Comparison of ENCODE assay signal across 1 cellular context in the genomic region with DNA sequence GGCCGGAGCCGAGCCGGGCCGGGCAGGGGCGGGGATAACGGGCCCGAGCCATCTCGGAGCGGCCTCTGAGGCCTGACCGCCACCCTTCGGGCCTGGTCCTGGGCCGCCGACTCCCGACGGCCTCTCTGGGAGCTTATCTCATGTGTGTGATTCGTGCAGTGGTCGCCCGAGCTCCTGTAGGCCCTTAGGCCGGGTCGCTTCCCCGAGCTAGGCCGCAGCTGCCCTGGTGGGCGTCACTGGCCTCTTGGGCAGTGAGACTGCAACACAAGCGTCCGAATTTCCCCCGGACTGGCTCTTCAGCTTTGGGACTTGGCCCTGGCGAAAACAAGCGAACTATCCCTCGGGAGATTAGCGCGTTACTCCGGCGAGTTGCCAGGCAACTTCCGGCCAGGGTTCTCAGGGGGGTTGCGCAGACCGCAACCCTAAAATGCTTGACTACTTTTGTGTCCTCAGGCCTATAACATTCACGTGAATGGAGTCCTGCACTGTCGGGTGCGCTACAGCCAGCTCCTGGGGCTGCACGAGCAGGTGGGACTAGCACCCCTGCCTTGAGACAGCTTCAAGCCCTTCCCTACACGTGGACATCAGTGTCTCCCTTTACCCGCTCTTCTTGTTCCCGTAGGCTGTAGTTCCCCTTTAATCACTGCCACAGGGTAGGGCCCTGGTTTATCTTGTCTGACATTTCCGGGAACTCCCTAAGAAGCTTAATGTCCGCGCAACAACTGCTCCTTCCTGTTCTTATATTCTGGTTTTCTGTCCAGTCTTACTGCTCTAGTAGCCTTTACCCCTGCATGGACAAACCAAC.
TF ChIP-seq lines count a peak whose summit lies in the region.

No MANE protein-coding gene starts in this region.

TF ChIP-seq in HepG2, 621 proteins besides CTCF, POLR2A, EP300 and RAD21 (continued from another document and continues in another):
- TF ChIP-seq, protein P1, sequence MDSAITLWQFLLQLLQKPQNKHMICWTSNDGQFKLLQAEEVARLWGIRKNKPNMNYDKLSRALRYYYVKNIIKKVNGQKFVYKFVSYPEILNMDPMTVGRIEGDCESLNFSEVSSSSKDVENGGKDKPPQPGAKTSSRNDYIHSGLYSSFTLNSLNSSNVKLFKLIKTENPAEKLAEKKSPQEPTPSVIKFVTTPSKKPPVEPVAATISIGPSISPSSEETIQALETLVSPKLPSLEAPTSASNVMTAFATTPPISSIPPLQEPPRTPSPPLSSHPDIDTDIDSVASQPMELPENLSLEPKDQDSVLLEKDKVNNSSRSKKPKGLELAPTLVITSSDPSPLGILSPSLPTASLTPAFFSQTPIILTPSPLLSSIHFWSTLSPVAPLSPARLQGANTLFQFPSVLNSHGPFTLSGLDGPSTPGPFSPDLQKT (CRISPR knock-in tag; IDR thresholded peaks at IDR 0.05; ENCODE audit: borderline replicate concordance), result 0 out of 2 replicates have a peak, but pooled peaks have one; percentile 27
- TF ChIP-seq ZNF234 (CRISPR knock-in tag; conservative IDR thresholded peaks at IDR 0.05) (peak; percentile 48; the same call in 1 of the 2 replicates), ZNF10 (CRISPR knock-in tag; IDR thresholded peaks at IDR 0.05; ENCODE audit: borderline replicate concordance, low read depth) (no peak), FOXC1 (CRISPR knock-in tag; IDR thresholded peaks at IDR 0.05; ENCODE audit: borderline replicate concordance) (0 out of 2 replicates have a peak, but pooled peaks have one; percentile 31), ZNF343 (CRISPR knock-in tag; IDR thresholded peaks at IDR 0.05) (no peak; the same call in 1 of the 2 replicates), ESRRA (CRISPR knock-in tag; IDR thresholded peaks at IDR 0.05; ENCODE audit: low read depth) (no peak), NFRKB (IDR thresholded peaks at IDR 0.05) (no peak), HNRNPL (IDR thresholded peaks at IDR 0.05; ENCODE audit: low read depth, low read length) (no peak), KDM5B (CRISPR knock-in tag; IDR thresholded peaks at IDR 0.05; ENCODE audit: borderline replicate concordance) (no peak; the same call in 1 of the 2 replicates), HMG20B (CRISPR knock-in tag; conservative IDR thresholded peaks at IDR 0.05) (0 out of 2 replicates have a peak, but pooled peaks have one; percentile 3), ZBTB20 (CRISPR knock-in tag; IDR thresholded peaks at IDR 0.05; ENCODE audit: borderline replicate concordance, low read depth) (0 out of 2 replicates have a peak, but pooled peaks have one; percentile 11), MIER2 (CRISPR knock-in tag; IDR thresholded peaks at IDR 0.05) (no peak), TGIF2 (CRISPR knock-in tag; IDR thresholded peaks at IDR 0.05) (no peak), TBX2 (CRISPR knock-in tag; IDR thresholded peaks at IDR 0.05; ENCODE audit: borderline replicate concordance) (no peak; the same call in 1 of the 2 replicates), ZNF598 (CRISPR knock-in tag; IDR thresholded peaks at IDR 0.05; ENCODE audit: borderline replicate concordance) (no peak; the same call in 1 of the 2 replicates), ZNF644 (CRISPR knock-in tag; IDR thresholded peaks at IDR 0.05; ENCODE audit: low read depth) (no peak), ZNF557 (CRISPR knock-in tag; IDR thresholded peaks at IDR 0.05) (no peak; the same call in 1 of the 2 replicates), SOX5 (CRISPR knock-in tag; IDR thresholded peaks at IDR 0.05; ENCODE audit: borderline replicate concordance) (no peak), HHEX (CRISPR knock-in tag; IDR thresholded peaks at IDR 0.05) (no peak), ZNF569 (CRISPR knock-in tag; IDR thresholded peaks at IDR 0.05; ENCODE audit: borderline replicate concordance) (0 out of 2 replicates have a peak, but pooled peaks have one; percentile 55), JUND (CRISPR knock-in tag; IDR thresholded peaks at IDR 0.05) (no peak), ZFP62 (CRISPR knock-in tag; IDR thresholded peaks at IDR 0.05) (no peak), ZNF678 (CRISPR knock-in tag; IDR thresholded peaks at IDR 0.05) (no peak), GPN1 (CRISPR knock-in tag; IDR thresholded peaks at IDR 0.05; ENCODE audit: borderline replicate concordance) (no peak), CREB1 (IDR thresholded peaks at IDR 0.05) (no peak), CREB1 (CRISPR knock-in tag; IDR thresholded peaks at IDR 0.05) (no peak; the same call in 1 of the 2 replicates), ARID2 (CRISPR knock-in tag; IDR thresholded peaks at IDR 0.05; ENCODE audit: borderline replicate concordance) (no peak; the same call in 1 of the 2 replicates), PLRG1 (conservative IDR thresholded peaks at IDR 0.05) (no peak), ZNF382 (CRISPR knock-in tag; IDR thresholded peaks at IDR 0.05; ENCODE audit: borderline replicate concordance) (no peak), SALL2 (CRISPR knock-in tag; IDR thresholded peaks at IDR 0.05) (no peak)
- TF ChIP-seq, protein P2, sequence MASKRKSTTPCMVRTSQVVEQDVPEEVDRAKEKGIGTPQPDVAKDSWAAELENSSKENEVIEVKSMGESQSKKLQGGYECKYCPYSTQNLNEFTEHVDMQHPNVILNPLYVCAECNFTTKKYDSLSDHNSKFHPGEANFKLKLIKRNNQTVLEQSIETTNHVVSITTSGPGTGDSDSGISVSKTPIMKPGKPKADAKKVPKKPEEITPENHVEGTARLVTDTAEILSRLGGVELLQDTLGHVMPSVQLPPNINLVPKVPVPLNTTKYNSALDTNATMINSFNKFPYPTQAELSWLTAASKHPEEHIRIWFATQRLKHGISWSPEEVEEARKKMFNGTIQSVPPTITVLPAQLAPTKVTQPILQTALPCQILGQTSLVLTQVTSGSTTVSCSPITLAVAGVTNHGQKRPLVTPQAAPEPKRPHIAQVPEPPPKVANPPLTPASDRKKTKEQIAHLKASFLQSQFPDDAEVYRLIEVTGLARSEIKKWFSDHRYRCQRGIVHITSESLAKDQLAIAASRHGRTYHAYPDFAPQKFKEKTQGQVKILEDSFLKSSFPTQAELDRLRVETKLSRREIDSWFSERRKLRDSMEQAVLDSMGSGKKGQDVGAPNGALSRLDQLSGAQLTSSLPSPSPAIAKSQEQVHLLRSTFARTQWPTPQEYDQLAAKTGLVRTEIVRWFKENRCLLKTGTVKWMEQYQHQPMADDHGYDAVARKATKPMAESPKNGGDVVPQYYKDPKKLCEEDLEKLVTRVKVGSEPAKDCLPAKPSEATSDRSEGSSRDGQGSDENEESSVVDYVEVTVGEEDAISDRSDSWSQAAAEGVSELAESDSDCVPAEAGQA (IDR thresholded peaks at IDR 0.05; ENCODE audit: low read depth), result no peak
- TF ChIP-seq, protein P2 (CRISPR knock-in tag; IDR thresholded peaks at IDR 0.05; ENCODE audit: borderline replicate concordance), result no peak
- TF ChIP-seq, protein P3, sequence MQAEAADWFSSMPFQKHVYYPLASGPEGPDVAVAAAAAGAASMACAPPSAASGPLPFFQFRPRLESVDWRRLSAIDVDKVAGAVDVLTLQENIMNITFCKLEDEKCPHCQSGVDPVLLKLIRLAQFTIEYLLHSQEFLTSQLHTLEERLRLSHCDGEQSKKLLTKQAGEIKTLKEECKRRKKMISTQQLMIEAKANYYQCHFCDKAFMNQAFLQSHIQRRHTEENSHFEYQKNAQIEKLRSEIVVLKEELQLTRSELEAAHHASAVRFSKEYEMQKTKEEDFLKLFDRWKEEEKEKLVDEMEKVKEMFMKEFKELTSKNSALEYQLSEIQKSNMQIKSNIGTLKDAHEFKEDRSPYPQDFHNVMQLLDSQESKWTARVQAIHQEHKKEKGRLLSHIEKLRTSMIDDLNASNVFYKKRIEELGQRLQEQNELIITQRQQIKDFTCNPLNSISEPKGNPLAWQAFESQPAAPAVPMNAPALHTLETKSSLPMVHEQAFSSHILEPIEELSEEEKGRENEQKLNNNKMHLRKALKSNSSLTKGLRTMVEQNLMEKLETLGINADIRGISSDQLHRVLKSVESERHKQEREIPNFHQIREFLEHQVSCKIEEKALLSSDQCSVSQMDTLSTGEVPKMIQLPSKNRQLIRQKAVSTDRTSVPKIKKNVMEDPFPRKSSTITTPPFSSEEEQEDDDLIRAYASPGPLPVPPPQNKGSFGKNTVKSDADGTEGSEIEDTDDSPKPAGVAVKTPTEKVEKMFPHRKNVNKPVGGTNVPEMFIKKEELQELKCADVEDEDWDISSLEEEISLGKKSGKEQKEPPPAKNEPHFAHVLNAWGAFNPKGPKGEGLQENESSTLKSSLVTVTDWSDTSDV (CRISPR knock-in tag; IDR thresholded peaks at IDR 0.05), result peak; percentile 15; the same call in 1 of the 2 replicates
- TF ChIP-seq, protein P4, sequence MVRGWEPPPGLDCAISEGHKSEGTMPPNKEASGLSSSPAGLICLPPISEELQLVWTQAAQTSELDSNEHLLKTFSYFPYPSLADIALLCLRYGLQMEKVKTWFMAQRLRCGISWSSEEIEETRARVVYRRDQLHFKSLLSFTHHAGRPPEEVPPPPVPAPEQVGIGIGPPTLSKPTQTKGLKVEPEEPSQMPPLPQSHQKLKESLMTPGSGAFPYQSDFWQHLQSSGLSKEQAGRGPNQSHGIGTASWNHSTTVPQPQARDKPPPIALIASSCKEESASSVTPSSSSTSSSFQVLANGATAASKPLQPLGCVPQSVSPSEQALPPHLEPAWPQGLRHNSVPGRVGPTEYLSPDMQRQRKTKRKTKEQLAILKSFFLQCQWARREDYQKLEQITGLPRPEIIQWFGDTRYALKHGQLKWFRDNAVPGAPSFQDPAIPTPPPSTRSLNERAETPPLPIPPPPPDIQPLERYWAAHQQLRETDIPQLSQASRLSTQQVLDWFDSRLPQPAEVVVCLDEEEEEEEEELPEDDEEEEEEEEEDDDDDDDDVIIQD (CRISPR knock-in tag; IDR thresholded peaks at IDR 0.05; ENCODE audit: low read depth), result no peak
- TF ChIP-seq, protein P5, sequence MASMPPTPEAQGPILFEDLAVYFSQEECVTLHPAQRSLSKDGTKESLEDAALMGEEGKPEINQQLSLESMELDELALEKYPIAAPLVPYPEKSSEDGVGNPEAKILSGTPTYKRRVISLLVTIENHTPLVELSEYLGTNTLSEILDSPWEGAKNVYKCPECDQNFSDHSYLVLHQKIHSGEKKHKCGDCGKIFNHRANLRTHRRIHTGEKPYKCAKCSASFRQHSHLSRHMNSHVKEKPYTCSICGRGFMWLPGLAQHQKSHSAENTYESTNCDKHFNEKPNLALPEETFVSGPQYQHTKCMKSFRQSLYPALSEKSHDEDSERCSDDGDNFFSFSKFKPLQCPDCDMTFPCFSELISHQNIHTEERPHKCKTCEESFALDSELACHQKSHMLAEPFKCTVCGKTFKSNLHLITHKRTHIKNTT (CRISPR knock-in tag; IDR thresholded peaks at IDR 0.05), result no peak
- TF ChIP-seq, protein P6, sequence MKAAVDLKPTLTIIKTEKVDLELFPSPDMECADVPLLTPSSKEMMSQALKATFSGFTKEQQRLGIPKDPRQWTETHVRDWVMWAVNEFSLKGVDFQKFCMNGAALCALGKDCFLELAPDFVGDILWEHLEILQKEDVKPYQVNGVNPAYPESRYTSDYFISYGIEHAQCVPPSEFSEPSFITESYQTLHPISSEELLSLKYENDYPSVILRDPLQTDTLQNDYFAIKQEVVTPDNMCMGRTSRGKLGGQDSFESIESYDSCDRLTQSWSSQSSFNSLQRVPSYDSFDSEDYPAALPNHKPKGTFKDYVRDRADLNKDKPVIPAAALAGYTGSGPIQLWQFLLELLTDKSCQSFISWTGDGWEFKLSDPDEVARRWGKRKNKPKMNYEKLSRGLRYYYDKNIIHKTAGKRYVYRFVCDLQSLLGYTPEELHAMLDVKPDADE (CRISPR knock-in tag; IDR thresholded peaks at IDR 0.05), result no peak
- TF ChIP-seq, protein P7, sequence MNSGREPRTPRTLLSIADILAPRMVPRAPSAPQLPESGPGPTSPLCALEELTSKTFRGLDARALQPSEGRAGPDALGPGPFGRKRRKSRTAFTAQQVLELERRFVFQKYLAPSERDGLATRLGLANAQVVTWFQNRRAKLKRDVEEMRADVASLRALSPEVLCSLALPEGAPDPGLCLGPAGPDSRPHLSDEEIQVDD (CRISPR knock-in tag; IDR thresholded peaks at IDR 0.05; ENCODE audit: borderline replicate concordance), result no peak
- TF ChIP-seq, protein P8, sequence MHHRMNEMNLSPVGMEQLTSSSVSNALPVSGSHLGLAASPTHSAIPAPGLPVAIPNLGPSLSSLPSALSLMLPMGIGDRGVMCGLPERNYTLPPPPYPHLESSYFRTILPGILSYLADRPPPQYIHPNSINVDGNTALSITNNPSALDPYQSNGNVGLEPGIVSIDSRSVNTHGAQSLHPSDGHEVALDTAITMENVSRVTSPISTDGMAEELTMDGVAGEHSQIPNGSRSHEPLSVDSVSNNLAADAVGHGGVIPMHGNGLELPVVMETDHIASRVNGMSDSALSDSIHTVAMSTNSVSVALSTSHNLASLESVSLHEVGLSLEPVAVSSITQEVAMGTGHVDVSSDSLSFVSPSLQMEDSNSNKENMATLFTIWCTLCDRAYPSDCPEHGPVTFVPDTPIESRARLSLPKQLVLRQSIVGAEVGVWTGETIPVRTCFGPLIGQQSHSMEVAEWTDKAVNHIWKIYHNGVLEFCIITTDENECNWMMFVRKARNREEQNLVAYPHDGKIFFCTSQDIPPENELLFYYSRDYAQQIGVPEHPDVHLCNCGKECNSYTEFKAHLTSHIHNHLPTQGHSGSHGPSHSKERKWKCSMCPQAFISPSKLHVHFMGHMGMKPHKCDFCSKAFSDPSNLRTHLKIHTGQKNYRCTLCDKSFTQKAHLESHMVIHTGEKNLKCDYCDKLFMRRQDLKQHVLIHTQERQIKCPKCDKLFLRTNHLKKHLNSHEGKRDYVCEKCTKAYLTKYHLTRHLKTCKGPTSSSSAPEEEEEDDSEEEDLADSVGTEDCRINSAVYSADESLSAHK (CRISPR knock-in tag; IDR thresholded peaks at IDR 0.05; ENCODE audit: borderline replicate concordance), result no peak; the same call in 1 of the 2 replicates
- TF ChIP-seq, protein P9, sequence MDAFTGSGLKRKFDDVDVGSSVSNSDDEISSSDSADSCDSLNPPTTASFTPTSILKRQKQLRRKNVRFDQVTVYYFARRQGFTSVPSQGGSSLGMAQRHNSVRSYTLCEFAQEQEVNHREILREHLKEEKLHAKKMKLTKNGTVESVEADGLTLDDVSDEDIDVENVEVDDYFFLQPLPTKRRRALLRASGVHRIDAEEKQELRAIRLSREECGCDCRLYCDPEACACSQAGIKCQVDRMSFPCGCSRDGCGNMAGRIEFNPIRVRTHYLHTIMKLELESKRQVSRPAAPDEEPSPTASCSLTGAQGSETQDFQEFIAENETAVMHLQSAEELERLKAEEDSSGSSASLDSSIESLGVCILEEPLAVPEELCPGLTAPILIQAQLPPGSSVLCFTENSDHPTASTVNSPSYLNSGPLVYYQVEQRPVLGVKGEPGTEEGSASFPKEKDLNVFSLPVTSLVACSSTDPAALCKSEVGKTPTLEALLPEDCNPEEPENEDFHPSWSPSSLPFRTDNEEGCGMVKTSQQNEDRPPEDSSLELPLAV (CRISPR knock-in tag; conservative IDR thresholded peaks at IDR 0.05; ENCODE audit: low read depth), result no peak
